ENCODE assay signal across 16 cellular contexts in genomic region chr11:134949121-134949591, GRCh38.
DNase-seq lines count a peak whose midpoint lies in the region; FAIRE-seq and TF ChIP-seq lines count a peak whose summit lies in the region.
"Had no signal": no experiment of that assay in that cellular context is flagged by ENCODE, and none has a peak within 500 bp of the region (broad histone marks: within the 10 kb centered on the region; RNA-seq: fewer than 3 reads in every experiment).

No MANE protein-coding gene starts in this region.

- H3K4me3 ChIP-seq in AG04450 (ENCODE audit: low read depth, low read length) (no peak overlapping the region), lower leg skin (ENCODE audit: low read depth, poor library complexity, severe bottlenecking) (no peak overlapping the region), kidney (ENCODE audit: low read length in 2 of 2) (no peak overlapping the region)
- no peak overlapping the region for H3K4me3 ChIP-seq in effector memory CD4-positive, alpha-beta T cell (ENCODE audit: insufficient read depth, low read depth, low read length, poor library complexity, severe bottlenecking)
- H3K4me3 ChIP-seq: BLaER1 treated with 17β-estradiol and CSF1 and Interleukin-3, amounts not matched to agents 10 nM and 100 nM; HAP-1; sigmoid colon had no signal

- H3K9me3 ChIP-seq in AG04450 (ENCODE audit: control insufficient read depth, insufficient read depth, low read length) (no peaks in the 10 kb centered on the region; the same call in 1 of the 2 replicates), kidney (ENCODE audit: control insufficient read depth in 1 of 2, low read length in 2 of 2) (no peaks in the 10 kb centered on the region)
- H3K9me3 ChIP-seq in effector memory CD4-positive, alpha-beta T cell (ENCODE audit: control insufficient read depth, low read length), result no peaks in the 10 kb centered on the region
- H3K9me3 ChIP-seq: BLaER1 treated with 17β-estradiol and CSF1 and Interleukin-3, amounts not matched to agents 10 nM and 100 nM; HAP-1; sigmoid colon had no signal

- H3K27ac ChIP-seq in AG04450 (ENCODE audit: low read depth, low read length) (peak overlapping the region; percentile 31), kidney (ENCODE audit: low read depth in 2 of 2, low read length in 2 of 2) (no peak overlapping the region)
- H3K27ac ChIP-seq in effector memory CD4-positive, alpha-beta T cell (ENCODE audit: insufficient read depth, low read length, poor library complexity, severe bottlenecking), result no peak overlapping the region
- H3K27ac ChIP-seq: BLaER1 treated with 17β-estradiol and CSF1 and Interleukin-3, amounts not matched to agents 10 nM and 100 nM; sigmoid colon had no signal

- H3K27me3 ChIP-seq in AG04450 (ENCODE audit: control insufficient read depth, insufficient read depth, low read length), result no peaks in the 10 kb centered on the region
- H3K27me3 ChIP-seq in effector memory CD4-positive, alpha-beta T cell (replicated peaks; ENCODE audit: control insufficient read depth, insufficient read depth, low read length, poor library complexity, severe bottlenecking), result no peaks in the 10 kb centered on the region
- H3K27me3 ChIP-seq: BLaER1 treated with 17β-estradiol and CSF1 and Interleukin-3, amounts not matched to agents 10 nM and 100 nM had no signal

- CTCF ChIA-PET in AG04450 (lab: Charles Lee), result no interaction called here

- DNase-seq in AG04450 (ENCODE audit: low read depth, low spot score), result no peak
- DNase-seq in M059J (ENCODE audit: low read depth), result peak; percentile 96
- peak; percentile 91 to 94 for DNase-seq in dermis microvascular lymphatic vessel endothelial cell (ENCODE audit: low read depth in 2 of 2)
- DNase-seq in lower leg skin (ENCODE audit: low spot score in 2 of 2), result peak; percentile 31 to 78
- no peak for DNase-seq in HuH-7 (ENCODE audit: low spot score)
- no peak for DNase-seq in kidney
- DNase-seq in effector memory CD4-positive, alpha-beta T cell, result no peak
- DNase-seq in CD1c-positive myeloid dendritic cell (ENCODE audit: extremely low spot score), result no peak
- DNase-seq: activated CD8-positive, alpha-beta memory T cell treated with anti-CD3 and anti-CD28 coated beads, Interleukin-2, amount 50 U/mL, for 4 hours; NCI-H526 treated with DMSO at 0.1 percent for 48 hours; sigmoid colon; T-helper 9 cell had no signal

- FAIRE-seq in kidney (lab: Jason Lieb, UNC), result no peak
- FAIRE-seq: colon, islet of Langerhans had no signal

- H3K36me3 ChIP-seq in kidney (ENCODE audit: control insufficient read depth in 1 of 2, insufficient read depth in 2 of 2, low read length in 2 of 2), result no peaks in the 10 kb centered on the region
- no peaks in the 10 kb centered on the region for H3K36me3 ChIP-seq in effector memory CD4-positive, alpha-beta T cell (ENCODE audit: control insufficient read depth, insufficient read depth, low read length)
- H3K36me3 ChIP-seq: BLaER1 treated with 17β-estradiol and CSF1 and Interleukin-3, amounts not matched to agents 10 nM and 100 nM; HAP-1; sigmoid colon had no signal

- no peak overlapping the region for H3K9ac ChIP-seq in kidney (ENCODE audit: low read length in 2 of 2)
- H3K9ac ChIP-seq: BLaER1 treated with 17β-estradiol and CSF1 and Interleukin-3, amounts not matched to agents 10 nM and 100 nM had no signal

- TF ChIP-seq CTCF in AG04450 (IDR thresholded peaks at IDR 0.05; ENCODE audit: low read depth, low read length), result no peak
- no peak for TF ChIP-seq CTCF in lower leg skin (IDR thresholded peaks at IDR 0.05)
- TF ChIP-seq CTCF in kidney (IDR thresholded peaks at IDR 0.05; ENCODE audit: borderline replicate concordance, extremely low read depth, insufficient read depth), result no peak

- H3K4me1 ChIP-seq in kidney (ENCODE audit: control insufficient read depth in 1 of 2, insufficient read depth in 1 of 2, low read depth in 1 of 2, low read length in 2 of 2), result no peaks in the 10 kb centered on the region
- no peaks in the 10 kb centered on the region for H3K4me1 ChIP-seq in effector memory CD4-positive, alpha-beta T cell (ENCODE audit: control insufficient read depth, insufficient read depth, low read length, poor library complexity, severe bottlenecking)
- H3K4me1 ChIP-seq: BLaER1 treated with 17β-estradiol and CSF1 and Interleukin-3, amounts not matched to agents 10 nM and 100 nM had no signal

- 46 to 57% methylated on average over 3 of the region's 3 CpGs for WGBS in lower leg skin, 2 donors

- POLR2A ChIA-PET in AG04450 (lab: Yijun Ruan, JAX), result no interaction called here

- TF ChIP-seq POLR2A in lower leg skin (IDR thresholded peaks at IDR 0.05), result no peak

- intact Hi-C loops in lower leg skin (cut with DNase I; ENCODE audit: low total_unique reads), result no loop called here
- intact Hi-C loops in kidney (cut with DNase I), result no loop called here

Comparison
In these comparisons a context has a peak if more than half of its experiments do, and no peak if none do; other contexts are left out.
1. DNase-seq: peak in M059J (single experiment), dermis microvascular lymphatic vessel endothelial cell (2 of 2) and lower leg skin (2 of 2); none in AG04450 (single experiment), HuH-7 (single experiment), kidney (single experiment), effector memory CD4-positive, alpha-beta T cell (0 of 3) and CD1c-positive myeloid dendritic cell (single experiment).